In genomic region chr17:42578282-42578869, GRCh38 we compare ENCODE assay signal across 8 cellular contexts. TPM values are rescaled to one million over a fixed set of nuclear protein-coding genes. Genes with fewer than 3 reads are reported as not detected.
DNase-seq lines count a peak whose midpoint lies in the region; ATAC-seq and TF ChIP-seq lines count a peak whose summit lies in the region.

No MANE protein-coding gene starts in this region.

- H2AFZ ChIP-seq in parathyroid adenoma = peak overlapping the region; percentile 78

- ATAC-seq in HG02571 (IDR thresholded peaks at IDR 0.05; ENCODE audit: unreplicated experiment) (peak; percentile 52), heart left ventricle (peak; percentile 65 to 82 (median 70))

- H3K4me1 ChIP-seq in adrenal gland (replicated peaks in 1 of 2) = peaks cover 5 to 21% of the 10 kb centered on the region in 2 donors
- peaks cover 0 to 32% (median 14%) of the 10 kb centered on the region in 12 donors for H3K4me1 ChIP-seq in heart left ventricle
- peaks cover 9% of the 10 kb centered on the region for H3K4me1 ChIP-seq in parathyroid adenoma
- peaks cover 21% of the 10 kb centered on the region for H3K4me1 ChIP-seq in vagina

- H3K9ac ChIP-seq in parathyroid adenoma = peak overlapping the region; percentile 4

- DNase-seq in G401 (ENCODE audit: low spot score) (peak; percentile 64), NCI-H1105 (lab: John Stamatoyannopoulos, UW) (peak; percentile 67), SKM-1 (lab: John Stamatoyannopoulos, UW; ENCODE audit: unreplicated experiment) (peak; percentile 59), adrenal gland (peak; percentile 65 to 91 (median 77)), heart left ventricle (peak; percentile 65 to 76 (median 68)), vagina (ENCODE audit: extremely low spot score in 2 of 2) (no peak)

- H3K4me3 ChIP-seq in adrenal gland (peak overlapping the region in 3 of 4 donors; percentile 12 to 86 (median 34)), heart left ventricle (peak overlapping the region; percentile 49 to 96 (median 66)), parathyroid adenoma (ENCODE audit: low read depth, low read length) (peak overlapping the region; percentile 99), vagina (peak overlapping the region; percentile 59 to 66)

- peak overlapping the region; percentile 71 for H3K4me2 ChIP-seq in parathyroid adenoma (ENCODE audit: low read length)

- H3K79me2 ChIP-seq in parathyroid adenoma = peaks cover 4% of the 10 kb centered on the region

- H3K27ac ChIP-seq in adrenal gland (peak overlapping the region; percentile 77 to 97 (median 87)), heart left ventricle (peak overlapping the region; percentile 83 to 99 (median 90)), parathyroid adenoma (peak overlapping the region; percentile 83), vagina (peak overlapping the region; percentile 75)

- peak; percentile 57 to 81 (median 72) for TF ChIP-seq CTCF in adrenal gland (IDR thresholded peaks at IDR 0.05)
- TF ChIP-seq CTCF in heart left ventricle (IDR thresholded peaks at IDR 0.05) = peak; percentile 46 to 78 (median 71)
- peak; percentile 82 for TF ChIP-seq CTCF in parathyroid adenoma (IDR thresholded peaks at IDR 0.05)
- TF ChIP-seq CTCF in vagina (IDR thresholded peaks at IDR 0.05) = peak; percentile 43 to 70 (median 67)

- TF ChIP-seq POLR2A in adrenal gland (IDR thresholded peaks at IDR 0.05) (no peak), heart left ventricle (IDR thresholded peaks at IDR 0.05) (no peak), vagina (IDR thresholded peaks at IDR 0.05) (no peak)

- in situ Hi-C loops in G401 (cut with HindIII; ENCODE audit: low sequenced_read_pairs) = no loop called here

- H3K27me3 ChIP-seq in adrenal gland (no peaks in the 10 kb centered on the region), heart left ventricle (no peaks in the 10 kb centered on the region), parathyroid adenoma (ENCODE audit: control insufficient read depth, insufficient read depth, low read length) (no peaks in the 10 kb centered on the region), vagina (no peaks in the 10 kb centered on the region)

- intact Hi-C loops in adrenal gland (cut with DNase I) (no loop called here), heart left ventricle (cut with DNase I) (loop anchor here in 8 of 10 donors (1.0 to 10.0 kb wide), 7 partner anchors 30 to 359 kb away; partner anchors contain the start of genes RAMP2 (in 3 of the 8), PLEKHH3 (in 2 of the 8), RETREG3 (in 1 of the 8) and TUBG1 (in 1 of the 8)), vagina (cut with DNase I) (loop anchor here (2.0 to 10.0 kb wide), 3 partner anchors 100 to 246 kb away; partner anchors contain the start of genes BECN1 and RAMP2)

- H3K36me3 ChIP-seq in adrenal gland (replicated peaks in 1 of 2) (peaks cover 0 to 49% of the 10 kb centered on the region in 2 donors), heart left ventricle (peaks cover 0 to 69% (median 61%) of the 10 kb centered on the region in 9 donors), parathyroid adenoma (ENCODE audit: control insufficient read depth, insufficient read depth, low read length) (no peaks in the 10 kb centered on the region), vagina (peaks cover 0 to 44% of the 10 kb centered on the region in 2 donors)

- 0 to 1% (median 1%) methylated on average over 20 of the region's 20 CpGs for WGBS in adrenal gland, 4 donors
- WGBS in heart left ventricle, 4 donors = 0 to 2% (median 1%) methylated on average over 20 of the region's 20 CpGs

- no peaks in the 10 kb centered on the region for H3K9me3 ChIP-seq in adrenal gland (replicated peaks in 1 of 3)
- no peaks in the 10 kb centered on the region for H3K9me3 ChIP-seq in heart left ventricle
- no peaks in the 10 kb centered on the region for H3K9me3 ChIP-seq in parathyroid adenoma (ENCODE audit: control insufficient read depth, low read length)
- no peaks in the 10 kb centered on the region for H3K9me3 ChIP-seq in vagina

RNA-seq across cellular contexts. Expression of gene PSMC3IP, which starts 0.8 kb away (rescaled TPM):
- total RNA-seq in G401 (2014; rRNA removed; shearing (Covaris generic)) = 6.2 and 14.9 TPM in 2 replicates
- total RNA-seq in adrenal gland (1 to 10 TPM in 7 of 8 donors, not detected in 1; 1.2 to 2.3 (median 1.8) TPM), heart left ventricle (1 to 10 TPM in 7 of 9 donors, under 1 TPM in 2; 0.71 to 4.1 (median 2.0) TPM), vagina (0.98 TPM)
- polyA plus RNA-seq in adrenal gland (1 to 10 TPM; 3.1 to 3.9 (median 3.5) TPM), heart left ventricle (1 to 10 TPM; 2.1 to 2.9 TPM)

RNA-seq across cellular contexts. Expression of gene MLX, which starts 11.5 kb away (rescaled TPM):
- total RNA-seq in G401 (2014; rRNA removed; shearing (Covaris generic)) = 14.1 and 44.7 TPM in 2 replicates
- total RNA-seq in adrenal gland (10 to 100 TPM; 34.2 to 58.8 (median 47.1) TPM), heart left ventricle (10 to 100 TPM; 48.1 to 76.2 (median 57.9) TPM), vagina (33.9 TPM)
- polyA plus RNA-seq in adrenal gland (10 to 100 TPM; 46.0 to 95.0 (median 52.6) TPM), heart left ventricle (10 to 100 TPM; 53.1 to 71.7 TPM)

RNA-seq across cellular contexts. Expression of gene COASY, which starts 16.4 kb away (rescaled TPM):
- 11.9 and 19.2 TPM in 2 replicates for total RNA-seq in G401 (2014; rRNA removed; shearing (Covaris generic))
- 100 to 1,000 TPM in 4 of 8 donors, 10 to 100 TPM in 4; 55.9 to 148 (median 91.8) TPM for total RNA-seq in adrenal gland
- 100 to 1,000 TPM in 2 of 3 donors, 10 to 100 TPM in 1; 65.5 to 192 (median 130) TPM for polyA plus RNA-seq in adrenal gland
- total RNA-seq in heart left ventricle = 10 to 100 TPM; 24.3 to 50.4 (median 33.2) TPM
- polyA plus RNA-seq in heart left ventricle = 10 to 100 TPM; 37.5 to 59.1 TPM
- total RNA-seq in vagina = 24.8 TPM

RNA-seq across cellular contexts. Expression of gene HSD17B1, which starts 25.7 kb away (rescaled TPM):
- 3.5 and 4.4 TPM in 2 replicates for total RNA-seq in G401 (2014; rRNA removed; shearing (Covaris generic))
- 1 to 10 TPM in 7 of 8 donors, under 1 TPM in 1; 0.60 to 3.0 (median 2.1) TPM for total RNA-seq in adrenal gland
- 1 to 10 TPM in 2 of 3 donors, under 1 TPM in 1; 0.22 to 7.6 (median 3.6) TPM for polyA plus RNA-seq in adrenal gland
- 1 to 10 TPM in 3 of 9 donors, under 1 TPM in 5, not detected in 1; 0.32 to 1.7 (median 0.97) TPM for total RNA-seq in heart left ventricle
- polyA plus RNA-seq in heart left ventricle = 1 to 10 TPM; 1.2 to 1.8 TPM
- 2.0 TPM for total RNA-seq in vagina

RNA-seq across cellular contexts. Expression of gene RETREG3, which starts 30.8 kb away (rescaled TPM):
- 26.1 and 30.4 TPM in 2 replicates for total RNA-seq in G401 (2014; rRNA removed; shearing (Covaris generic))
- 100 to 1,000 TPM in 1 of 8 donors, 10 to 100 TPM in 7; 57.6 to 167 (median 83.0) TPM for total RNA-seq in adrenal gland
- polyA plus RNA-seq in adrenal gland = 10 to 100 TPM; 27.1 to 30.6 (median 28.2) TPM
- 10 to 100 TPM; 21.3 to 39.0 (median 28.3) TPM for total RNA-seq in heart left ventricle
- 10 to 100 TPM; 12.2 to 16.8 TPM for polyA plus RNA-seq in heart left ventricle
- total RNA-seq in vagina = 75.4 TPM

Comparison
In these comparisons a context has a peak if more than half of its experiments do, and no peak if none do; other contexts are left out.
1. DNase-seq: peak in G401 (single experiment), NCI-H1105 (single experiment), SKM-1 (single experiment), adrenal gland (7 of 7) and heart left ventricle (5 of 5); none in vagina (0 of 2).
2. H3K4me3 ChIP-seq: peak in every context shown above with its lines; median percentile 99 in parathyroid adenoma; 66 in heart left ventricle; 62 in vagina; 34 in adrenal gland.
3. intact Hi-C loops: an anchor here in heart left ventricle (1.0 to 10.0 kb wide) and vagina (2.0 to 10.0 kb wide); none called in adrenal gland.
4. Peak in every context shown above with its lines, with median percentiles within 50 percentile points of each other: H3K27ac ChIP-seq and CTCF ChIP-seq.